Comparison of ENCODE assay signal across 26 cellular contexts in genomic region chr1:40684669-40685068, GRCh38. TPM values are rescaled to one million over a fixed set of nuclear protein-coding genes. Genes with fewer than 3 reads are reported as not detected.
DNase-seq lines count a peak whose midpoint lies in the region; ATAC-seq and TF ChIP-seq lines count a peak whose summit lies in the region.
"Had no signal": no experiment of that assay in that cellular context is flagged by ENCODE, and none has a peak within 500 bp of the region (broad histone marks: within the 10 kb centered on the region; RNA-seq: fewer than 3 reads in every experiment).

No MANE protein-coding gene starts in this region.

- H3K4me1 ChIP-seq in BLaER1 (peaks cover 5% of the 10 kb centered on the region; the same call in 1 of the 2 replicates), DND-41 (ENCODE audit: insufficient read depth, low read length) (no peaks in the 10 kb centered on the region)

- POLR2A ChIA-PET in MCF 10A (lab: Yijun Ruan, JAX): interaction anchor here (1.2 to 1.6 kb wide), 3 partner anchors 9 to 25 kb away, joined by 3 to 7 read pairs (median 4); no protein-coding TSS in a partner anchor

- H3K4me3 ChIP-seq in BLaER1: no peak overlapping the region
- H3K4me3 ChIP-seq in DND-41 (ENCODE audit: low read depth in 1 of 2, low read length in 2 of 2): no peak overlapping the region
- H3K4me3 ChIP-seq in NB4 (ENCODE audit: low read depth, low read length): no peak overlapping the region
- H3K4me3 ChIP-seq: GM12878 had no signal

- TF ChIP-seq CTCF in DND-41 (IDR thresholded peaks at IDR 0.05; ENCODE audit: borderline replicate concordance, extremely low read depth, low read length, poor library complexity, severe bottlenecking): no peak
- no peak for TF ChIP-seq CTCF in NB4 (IDR thresholded peaks at IDR 0.05; ENCODE audit: low read depth, low read length)
- TF ChIP-seq CTCF in endothelial cell (IDR thresholded peaks at IDR 0.05; ENCODE audit: unreplicated experiment): no peak
- TF ChIP-seq CTCF in MCF 10A (IDR thresholded peaks at IDR 0.05; ENCODE audit: unreplicated experiment): no peak

- H2AFZ ChIP-seq in DND-41 (ENCODE audit: low read depth, low read length): no peak overlapping the region

- H3K27ac ChIP-seq in BLaER1 (no peak overlapping the region), DND-41 (ENCODE audit: low read length) (no peak overlapping the region)
- H3K27ac ChIP-seq: RWPE1 had no signal

- H3K27me3 Mint-ChIP-seq in endothelial cell (ENCODE audit: unreplicated experiment) (peaks cover 3% of the 10 kb centered on the region), MCF 10A (ENCODE audit: insufficient read depth, unreplicated experiment) (no peaks in the 10 kb centered on the region)
- H3K27me3 Mint-ChIP-seq: T-cell had no signal

- H3K36me3 Mint-ChIP-seq in endothelial cell (ENCODE audit: low read depth, unreplicated experiment) (peaks cover 15% of the 10 kb centered on the region), MCF 10A (ENCODE audit: insufficient read depth, unreplicated experiment) (peaks cover 17% of the 10 kb centered on the region)

- H3K27ac Mint-ChIP-seq in endothelial cell (ENCODE audit: unreplicated experiment): peak overlapping the region; percentile 86
- no peak overlapping the region for H3K27ac Mint-ChIP-seq in MCF 10A (ENCODE audit: low read depth, unreplicated experiment)
- H3K27ac Mint-ChIP-seq: CD14-positive monocyte; HFFc6; T-cell; T-helper 2 cell treated with Interferon-gamma antibody and Interleukin-4, amounts not matched to agents 5 μg/mL and 100 μg/mL, for 36 hours had no signal

- intact Hi-C loops in MCF 10A (cut with micrococcal nuclease): no loop called here

- H3K27me3 ChIP-seq in BLaER1 (no peaks in the 10 kb centered on the region), DND-41 (ENCODE audit: insufficient read depth, low read length, poor library complexity) (no peaks in the 10 kb centered on the region)

- H4K20me1 ChIP-seq in BLaER1 (peaks cover 5% of the 10 kb centered on the region; the same call in 1 of the 2 replicates), DND-41 (ENCODE audit: insufficient read depth, low read length) (peaks cover 9% of the 10 kb centered on the region; the same call in 1 of the 2 replicates)

- H3K4me3 Mint-ChIP-seq in endothelial cell (ENCODE audit: unreplicated experiment) (peak overlapping the region; percentile 21), MCF 10A (ENCODE audit: unreplicated experiment) (no peak overlapping the region)
- H3K4me3 Mint-ChIP-seq: CD14-positive monocyte; HFFc6; T-cell; T-helper 2 cell treated with Interferon-gamma antibody and Interleukin-4, amounts not matched to agents 5 μg/mL and 100 μg/mL, for 36 hours had no signal

- no peak for DNase-seq in DND-41
- peak; percentile 31 for DNase-seq in NB4 (ENCODE audit: low read depth)
- no peak for DNase-seq in endothelial cell (ENCODE audit: low spot score)
- no peak for DNase-seq in MCF 10A (ENCODE audit: unreplicated experiment)
- DNase-seq in OCI-M2 (lab: John Stamatoyannopoulos, UW; ENCODE audit: unreplicated experiment): no peak
- DNase-seq: ACHN, COR-L47, DMS79, H7, HFFc6, KG1, NCI-H1092, NCI-H1436, NCI-H187 treated with DMSO at 0.1 percent for 48 hours, NCI-H2107, NCI-H446 treated with DMSO at 0.1 percent for 48 hours, PC-3, SIG-M5, SK-N-SH, T-cell had no signal

- H3K9me3 Mint-ChIP-seq in endothelial cell (ENCODE audit: unreplicated experiment): peaks cover 5% of the 10 kb centered on the region
- no peaks in the 10 kb centered on the region for H3K9me3 Mint-ChIP-seq in MCF 10A (ENCODE audit: unreplicated experiment)
- H3K9me3 Mint-ChIP-seq: HFFc6; T-cell; T-helper 2 cell treated with Interferon-gamma antibody and Interleukin-4, amounts not matched to agents 5 μg/mL and 100 μg/mL, for 36 hours had no signal

- no peak for TF ChIP-seq POLR2A in NB4 (IDR thresholded peaks at IDR 0.05; ENCODE audit: extremely low read depth, insufficient read length)

- no TSS peak for BruUV-seq in MCF 10A (replicated peaks; lab: Mats Ljungman, UMichigan)

- peaks cover 9% of the 10 kb centered on the region for H3K79me2 ChIP-seq in DND-41 (ENCODE audit: insufficient read depth, low read length)

- ATAC-seq in DND-41 (ENCODE audit: insufficient read depth, low read depth) (peak; percentile 40; the same call in 1 of the 3 replicates), GM19035 (IDR thresholded peaks at IDR 0.05; ENCODE audit: unreplicated experiment) (no peak)
- ATAC-seq: GM12878, PC-3, T-cell had no signal

- H3K36me3 ChIP-seq in BLaER1: peaks cover 22% of the 10 kb centered on the region
- peaks cover 13% of the 10 kb centered on the region; the same call in 1 of the 2 replicates for H3K36me3 ChIP-seq in DND-41 (ENCODE audit: insufficient read depth, low read length)

- H3K4me2 ChIP-seq in BLaER1 (0 out of 2 replicates have a peak overlapping the region, but pooled peaks have one; percentile 0), DND-41 (ENCODE audit: insufficient read depth, low read length) (no peak overlapping the region)
- H3K4me2 ChIP-seq: SK-N-SH had no signal

- CTCF ChIA-PET in MCF 10A (lab: Yijun Ruan, JAX): interaction anchor here (1.7 to 2.4 kb wide), 2 partner anchors 16 to 59 kb away, joined by 3 to 11 read pairs; no protein-coding TSS in a partner anchor

- H3K4me1 Mint-ChIP-seq in endothelial cell (ENCODE audit: unreplicated experiment) (peaks cover 29% of the 10 kb centered on the region), MCF 10A (ENCODE audit: insufficient read depth, unreplicated experiment) (no peaks in the 10 kb centered on the region)

- no peak overlapping the region for H3K9ac ChIP-seq in BLaER1
- H3K9ac ChIP-seq in DND-41 (ENCODE audit: low read depth, low read length): no peak overlapping the region
- H3K9ac ChIP-seq: SK-N-SH had no signal

- no peaks in the 10 kb centered on the region for H3K9me3 ChIP-seq in BLaER1
- no peaks in the 10 kb centered on the region for H3K9me3 ChIP-seq in DND-41 (ENCODE audit: insufficient read depth, low read length, severe bottlenecking)
- H3K9me3 ChIP-seq: SK-N-SH had no signal

RNA-seq across cellular contexts. Expression of gene NFYC, which starts 6.8 kb away (rescaled TPM):
- total RNA-seq in endothelial cell (ENCODE audit: unreplicated experiment) (49.7 TPM), MCF 10A (2022) (66.4 and 69.6 TPM in 2 replicates)

RNA-seq across cellular contexts. Expression of gene RIMS3, which starts 19.2 kb away (rescaled TPM):
- 5.4 TPM for total RNA-seq in endothelial cell (ENCODE audit: unreplicated experiment)
- total RNA-seq in MCF 10A (2022): 0.29 and 0.58 TPM in 2 replicates
